ENCODE assay signal across 16 cellular contexts in genomic region chr14:35221462-35221861, GRCh38.
DNase-seq lines count a peak whose midpoint lies in the region; ATAC-seq and TF ChIP-seq lines count a peak whose summit lies in the region.
"Had no signal": no experiment of that assay in that cellular context is flagged by ENCODE, and none has a peak within 500 bp of the region (broad histone marks: within the 10 kb centered on the region; RNA-seq: fewer than 3 reads in every experiment).

No MANE protein-coding gene starts in this region.

- CTCF ChIA-PET in activated CD4-positive, alpha-beta T cell treated with anti-CD3 and anti-CD28 coated beads for 36 hours (lab: Charles Lee), result no interaction called here

- no peaks in the 10 kb centered on the region for H3F3A ChIP-seq in GM23248 (ENCODE audit: insufficient read depth)

- H3K9me3 ChIP-seq in GM23248 (ENCODE audit: low read depth) (no peaks in the 10 kb centered on the region), osteoblast (ENCODE audit: low read depth, low read length) (no peaks in the 10 kb centered on the region)
- H3K9me3 ChIP-seq: SJCRH30 had no signal

- H3K27ac Mint-ChIP-seq in activated CD4-positive, alpha-beta T cell treated with anti-CD3 and anti-CD28 coated beads for 36 hours, result peak overlapping the region; percentile 0
- H3K27ac Mint-ChIP-seq in natural killer cell (peak overlapping the region; percentile 74 to 81), type B pancreatic cell (no peak overlapping the region)

- H3K79me2 ChIP-seq in GM23248 (ENCODE audit: insufficient read depth), result no peaks in the 10 kb centered on the region
- no peaks in the 10 kb centered on the region for H3K79me2 ChIP-seq in osteoblast (ENCODE audit: insufficient read depth, low read length)

- H3K27ac ChIP-seq in GM23248 (no peak overlapping the region), osteoblast (ENCODE audit: low read depth, low read length) (no peak overlapping the region)
- H3K27ac ChIP-seq: 22Rv1, SJCRH30 had no signal

- WGBS in GM23248 (ENCODE audit: low coverage in 1 of 2, low lambda C conversion rate in 2 of 2, missing lambda C conversion rate in 2 of 2), 2 experiments, result 62 to 66% methylated on average over 3 of the region's 3 CpGs

- no peak overlapping the region for H3K4me3 ChIP-seq in GM23248
- H3K4me3 ChIP-seq in astrocyte of the spinal cord (ENCODE audit: low read depth, low read length), result no peak overlapping the region
- H3K4me3 ChIP-seq in osteoblast (ENCODE audit: insufficient read depth, low read length), result no peak overlapping the region
- H3K4me3 ChIP-seq: SJCRH30 had no signal

- no peaks in the 10 kb centered on the region for H3K36me3 ChIP-seq in GM23248 (ENCODE audit: low read depth)
- H3K36me3 ChIP-seq in osteoblast (ENCODE audit: insufficient read depth, low read length), result no peaks in the 10 kb centered on the region
- H3K36me3 ChIP-seq: SJCRH30 had no signal

- no peaks in the 10 kb centered on the region for H3K27me3 Mint-ChIP-seq in activated CD4-positive, alpha-beta T cell treated with anti-CD3 and anti-CD28 coated beads for 36 hours
- no peaks in the 10 kb centered on the region for H3K27me3 Mint-ChIP-seq in natural killer cell (ENCODE audit: low read depth in 2 of 2)
- no peaks in the 10 kb centered on the region for H3K27me3 Mint-ChIP-seq in type B pancreatic cell
- H3K27me3 Mint-ChIP-seq: CD8-positive, alpha-beta memory T cell had no signal

- no peak for ATAC-seq in activated CD4-positive, alpha-beta T cell treated with anti-CD3 and anti-CD28 coated beads for 36 hours
- no peak for ATAC-seq in natural killer cell

- H3K4me3 Mint-ChIP-seq in activated CD4-positive, alpha-beta T cell treated with anti-CD3 and anti-CD28 coated beads for 36 hours, result no peak overlapping the region
- no peak overlapping the region for H3K4me3 Mint-ChIP-seq in natural killer cell
- H3K4me3 Mint-ChIP-seq in type B pancreatic cell, result no peak overlapping the region
- H3K4me3 Mint-ChIP-seq: CD8-positive, alpha-beta memory T cell had no signal

- no peaks in the 10 kb centered on the region for H4K20me1 ChIP-seq in GM23248 (ENCODE audit: insufficient read depth)
- H4K20me1 ChIP-seq in osteoblast (ENCODE audit: insufficient read depth, low read length), result no peaks in the 10 kb centered on the region

- no peak for TF ChIP-seq CTCF in astrocyte of the spinal cord (IDR thresholded peaks at IDR 0.05; ENCODE audit: low read depth, low read length)
- no peak for TF ChIP-seq CTCF in natural killer cell (IDR thresholded peaks at IDR 0.05)
- TF ChIP-seq CTCF in type B pancreatic cell (conservative IDR thresholded peaks at IDR 0.05), result no peak
- TF ChIP-seq CTCF in osteoblast (IDR thresholded peaks at IDR 0.05; ENCODE audit: extremely low read depth, low read depth, low read length), result no peak

- POLR2A ChIA-PET in activated CD4-positive, alpha-beta T cell treated with anti-CD3 and anti-CD28 coated beads for 36 hours (lab: Charles Lee), result no interaction called here

- no peaks in the 10 kb centered on the region for H3K9me3 Mint-ChIP-seq in activated CD4-positive, alpha-beta T cell treated with anti-CD3 and anti-CD28 coated beads for 36 hours (ENCODE audit: low read depth)
- no peaks in the 10 kb centered on the region for H3K9me3 Mint-ChIP-seq in natural killer cell
- no peaks in the 10 kb centered on the region for H3K9me3 Mint-ChIP-seq in type B pancreatic cell
- H3K9me3 Mint-ChIP-seq: CD8-positive, alpha-beta memory T cell had no signal

- in situ Hi-C loops in GM23248 (cut with MboI) (no loop called here), astrocyte of the spinal cord (cut with HindIII; ENCODE audit: low sequenced_read_pairs) (no loop called here)

- H3K36me3 Mint-ChIP-seq in activated CD4-positive, alpha-beta T cell treated with anti-CD3 and anti-CD28 coated beads for 36 hours (ENCODE audit: low read depth), result peaks cover 4% of the 10 kb centered on the region
- H3K36me3 Mint-ChIP-seq in natural killer cell, result no peaks in the 10 kb centered on the region
- peaks cover 8% of the 10 kb centered on the region for H3K36me3 Mint-ChIP-seq in type B pancreatic cell

- H3K4me2 ChIP-seq in GM23248 (ENCODE audit: unreplicated experiment) (no peak overlapping the region), osteoblast (ENCODE audit: insufficient read depth, low read length) (no peak overlapping the region)

- H3K27me3 ChIP-seq in GM23248 (replicated peaks; ENCODE audit: insufficient read depth) (no peaks in the 10 kb centered on the region), osteoblast (ENCODE audit: insufficient read depth, low read length) (no peaks in the 10 kb centered on the region)
- H3K27me3 ChIP-seq: SJCRH30 had no signal

- intact Hi-C loops in activated CD4-positive, alpha-beta T cell treated with anti-CD3 and anti-CD28 coated beads for 36 hours (cut with DNase I, micrococcal nuclease), result loop anchor here (5.0 to 10.0 kb wide), 2 partner anchors 66 to 463 kb away; no protein-coding TSS in a partner anchor
- intact Hi-C loops in natural killer cell (cut with micrococcal nuclease), result loop anchor here (5.0 kb wide), 1 partner anchor 66 kb away; no protein-coding TSS in a partner anchor

- H3K4me1 ChIP-seq in GM23248 (ENCODE audit: insufficient read depth), result 0 out of 2 replicates have a peak, but pooled peaks cover 5% of the 10 kb centered on the region
- H3K4me1 ChIP-seq in osteoblast (ENCODE audit: insufficient read depth, low read length), result peaks cover 8% of the 10 kb centered on the region
- H3K4me1 ChIP-seq: SJCRH30 had no signal

- H2AFZ ChIP-seq in GM23248 (no peak overlapping the region), osteoblast (ENCODE audit: low read length) (no peak overlapping the region)

- no peak overlapping the region for H3K9ac ChIP-seq in GM23248

- peaks cover 29% of the 10 kb centered on the region for H3K4me1 Mint-ChIP-seq in activated CD4-positive, alpha-beta T cell treated with anti-CD3 and anti-CD28 coated beads for 36 hours
- H3K4me1 Mint-ChIP-seq in natural killer cell (peaks cover 23 to 27% of the 10 kb centered on the region in 2 donors), type B pancreatic cell (ENCODE audit: unreplicated experiment) (no peaks in the 10 kb centered on the region)

- no peak for DNase-seq in activated CD4-positive, alpha-beta T cell treated with anti-CD3 and anti-CD28 coated beads for 36 hours
- DNase-seq in activated CD4-positive, alpha-beta T cell treated with anti-CD3 and anti-CD28 coated beads, Interleukin-2, amount 50 U/mL, for 48 hours, result no peak
- DNase-seq in GM23248 (peak; percentile 11), astrocyte of the spinal cord (ENCODE audit: low read depth, low spot score) (peak; percentile 25), natural killer cell (no peak), type B pancreatic cell (ENCODE audit: extremely low spot score, unreplicated experiment) (no peak), osteoblast (ENCODE audit: insufficient read length, low spot score, missing footprints) (no peak), HCEC 1CT (no peak)
- DNase-seq: CD8-positive, alpha-beta memory T cell; DND-41; GOT3; NCI-H1930; NCI-H2171; NCI-H748 treated with DMSO at 0.1 percent for 48 hours; SJCRH30 had no signal

- H3K9me2 ChIP-seq in GM23248 (ENCODE audit: insufficient read depth), result no peaks in the 10 kb centered on the region

Comparison
In these comparisons a context has a peak if more than half of its experiments do, and no peak if none do; other contexts are left out.
1. DNase-seq: peak in GM23248 (single experiment) and astrocyte of the spinal cord (single experiment); none in activated CD4-positive, alpha-beta T cell treated with anti-CD3 and anti-CD28 coated beads for 36 hours (single experiment), activated CD4-positive, alpha-beta T cell treated with anti-CD3 and anti-CD28 coated beads, Interleukin-2, amount 50 U/mL, for 48 hours (0 of 2), natural killer cell (single experiment), type B pancreatic cell (single experiment), osteoblast (single experiment) and HCEC 1CT (single experiment).